13 cellular contexts compared by ENCODE assay signal in the genomic region with DNA sequence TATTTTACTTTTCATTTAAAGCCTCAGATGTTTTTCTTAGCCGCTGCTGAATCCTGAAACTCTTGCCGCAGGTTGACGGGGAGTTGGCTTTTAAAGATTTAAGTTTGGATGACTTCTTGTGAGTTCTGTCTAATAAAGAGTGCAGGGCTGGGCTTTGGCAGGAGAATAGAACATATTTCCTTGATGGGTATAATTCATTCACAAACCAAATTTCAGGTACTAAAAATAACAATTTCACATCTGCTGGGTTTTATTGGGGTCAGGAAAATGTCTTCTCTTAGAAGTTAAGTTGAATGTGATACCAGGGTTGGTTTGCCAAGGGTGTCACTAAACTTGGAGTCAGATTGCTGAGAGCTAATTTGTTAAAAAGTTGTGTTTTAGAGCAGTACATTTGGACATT. TPM values are rescaled to one million over a fixed set of nuclear protein-coding genes. Genes with fewer than 3 reads are reported as not detected.
DNase-seq lines count a peak whose midpoint lies in the region; ATAC-seq, FAIRE-seq and TF ChIP-seq lines count a peak whose summit lies in the region.
"Had no signal": no experiment of that assay in that cellular context is flagged by ENCODE, and none has a peak within 500 bp of the region (broad histone marks: within the 10 kb centered on the region; RNA-seq: fewer than 3 reads in every experiment).

No MANE protein-coding gene starts in this region.

- CTCF ChIA-PET in activated naive CD4-positive, alpha-beta T cell treated with anti-CD3 and anti-CD28 coated beads for 36 hours (lab: Charles Lee): no interaction called here

- TF ChIP-seq EP300 in tibial nerve (IDR thresholded peaks at IDR 0.05): no peak

- H3K4me3 Mint-ChIP-seq in activated naive CD4-positive, alpha-beta T cell treated with anti-CD3 and anti-CD28 coated beads, Interleukin-2, amount 50 U/mL, for 24 hours: peak overlapping the region; percentile 66
- H3K4me3 Mint-ChIP-seq in activated naive CD4-positive, alpha-beta T cell treated with anti-CD3 and anti-CD28 coated beads for 36 hours: no peak overlapping the region
- peak overlapping the region; percentile 42 for H3K4me3 Mint-ChIP-seq in activated T-helper 2 cell treated with anti-CD3 and anti-CD28 coated beads, Interferon-gamma antibody, Interleukin-2, Interleukin-4, amounts not matched to agents 10 μg/mL and 5 μg/mL and 100 μg/mL, durations not matched to agents 14 hours and 24 hours and 36 hours (ENCODE audit: low read depth)
- peak overlapping the region; percentile 33 for H3K4me3 Mint-ChIP-seq in mesothelial cell of epicardium

- H3K36me3 ChIP-seq in tibial nerve: peaks cover 0 to 25% (median 0%) of the 10 kb centered on the region in 3 donors

- TF ChIP-seq CTCF in mesothelial cell of epicardium (IDR thresholded peaks at IDR 0.05; ENCODE audit: unreplicated experiment) (no peak), tibial nerve (IDR thresholded peaks at IDR 0.05) (no peak)

- H3K9me3 ChIP-seq in tibial nerve: no peaks in the 10 kb centered on the region
- H3K9me3 ChIP-seq: SJSA1 had no signal

- H3K4me1 ChIP-seq in tibial nerve: peaks cover 0 to 78% (median 44%) of the 10 kb centered on the region in 4 donors

- H3K4me1 Mint-ChIP-seq in activated naive CD4-positive, alpha-beta T cell treated with anti-CD3 and anti-CD28 coated beads, Interleukin-2, amount 50 U/mL, for 24 hours: peaks cover 57% of the 10 kb centered on the region
- peaks cover 55% of the 10 kb centered on the region for H3K4me1 Mint-ChIP-seq in activated naive CD4-positive, alpha-beta T cell treated with anti-CD3 and anti-CD28 coated beads for 36 hours (ENCODE audit: low read depth)
- H3K4me1 Mint-ChIP-seq in activated T-helper 2 cell treated with anti-CD3 and anti-CD28 coated beads, Interferon-gamma antibody, Interleukin-2, Interleukin-4, amounts not matched to agents 10 μg/mL and 5 μg/mL and 100 μg/mL, durations not matched to agents 14 hours and 24 hours and 36 hours (ENCODE audit: low read depth): peaks cover 35% of the 10 kb centered on the region
- H3K4me1 Mint-ChIP-seq in mesothelial cell of epicardium: peaks cover 49% of the 10 kb centered on the region

- intact Hi-C loops in activated naive CD4-positive, alpha-beta T cell treated with anti-CD3 and anti-CD28 coated beads for 36 hours (cut with micrococcal nuclease): loop anchor here (10.0 kb wide), 1 partner anchor 1025 kb away; the partner anchor contains the start of gene ITGA5
- intact Hi-C loops in activated T-helper 2 cell treated with anti-CD3 and anti-CD28 coated beads, Interferon-gamma antibody, Interleukin-2, Interleukin-4, amounts not matched to agents 10 μg/mL and 5 μg/mL and 100 μg/mL, durations not matched to agents 14 hours and 24 hours and 36 hours (cut with micrococcal nuclease): no loop called here

- H3K27ac ChIP-seq in tibial nerve: peak overlapping the region; percentile 0 to 90 (median 61)
- H3K27ac ChIP-seq: SJSA1 had no signal

- peak overlapping the region; percentile 19 for H3K27ac Mint-ChIP-seq in activated naive CD4-positive, alpha-beta T cell treated with anti-CD3 and anti-CD28 coated beads, Interleukin-2, amount 50 U/mL, for 24 hours
- H3K27ac Mint-ChIP-seq in activated naive CD4-positive, alpha-beta T cell treated with anti-CD3 and anti-CD28 coated beads for 36 hours: no peak overlapping the region
- H3K27ac Mint-ChIP-seq in activated T-helper 2 cell treated with anti-CD3 and anti-CD28 coated beads, Interferon-gamma antibody, Interleukin-2, Interleukin-4, amounts not matched to agents 10 μg/mL and 5 μg/mL and 100 μg/mL, durations not matched to agents 14 hours and 24 hours and 36 hours: peak overlapping the region; percentile 36
- H3K27ac Mint-ChIP-seq in mesothelial cell of epicardium: peak overlapping the region; percentile 84

- H3K27me3 ChIP-seq in tibial nerve: no peaks in the 10 kb centered on the region
- H3K27me3 ChIP-seq: SJSA1 had no signal

- H3K4me3 ChIP-seq in tibial nerve: peak overlapping the region in 1 of 4 donors; percentile 23
- H3K4me3 ChIP-seq: SJSA1 had no signal

- no peak for DNase-seq in activated naive CD4-positive, alpha-beta T cell treated with anti-CD3 and anti-CD28 coated beads for 36 hours
- DNase-seq in activated T-helper 2 cell treated with anti-CD3 and anti-CD28 coated beads, Interferon-gamma antibody, Interleukin-2, Interleukin-4, amounts not matched to agents 10 μg/mL and 5 μg/mL and 100 μg/mL, durations not matched to agents 14 hours and 24 hours and 36 hours (ENCODE audit: low spot score): no peak
- no peak for DNase-seq in mesothelial cell of epicardium (ENCODE audit: low spot score in 2 of 2, unreplicated experiment in 2 of 2)
- no peak for DNase-seq in tibial nerve (ENCODE audit: low spot score in 2 of 2)
- DNase-seq in frontal cortex (ENCODE audit: low spot score in 2 of 2): no peak
- DNase-seq: hypothalamus, NCI-H2171 had no signal

- H3K36me3 Mint-ChIP-seq in activated naive CD4-positive, alpha-beta T cell treated with anti-CD3 and anti-CD28 coated beads, Interleukin-2, amount 50 U/mL, for 24 hours: peaks cover 5% of the 10 kb centered on the region
- peaks cover 25% of the 10 kb centered on the region for H3K36me3 Mint-ChIP-seq in activated naive CD4-positive, alpha-beta T cell treated with anti-CD3 and anti-CD28 coated beads for 36 hours (ENCODE audit: low read depth)
- peaks cover 35% of the 10 kb centered on the region for H3K36me3 Mint-ChIP-seq in activated T-helper 2 cell treated with anti-CD3 and anti-CD28 coated beads, Interferon-gamma antibody, Interleukin-2, Interleukin-4, amounts not matched to agents 10 μg/mL and 5 μg/mL and 100 μg/mL, durations not matched to agents 14 hours and 24 hours and 36 hours (ENCODE audit: low read depth)
- H3K36me3 Mint-ChIP-seq in mesothelial cell of epicardium: peaks cover 10% of the 10 kb centered on the region

- FAIRE-seq in frontal cortex (lab: Jason Lieb, UNC): no peak

- TF ChIP-seq POLR2A in tibial nerve (IDR thresholded peaks at IDR 0.05): no peak

- ATAC-seq in HG03135 (IDR thresholded peaks at IDR 0.05; ENCODE audit: unreplicated experiment) (no peak), GM19328 (IDR thresholded peaks at IDR 0.05; ENCODE audit: unreplicated experiment) (no peak)

- no peaks in the 10 kb centered on the region for H3K9me3 Mint-ChIP-seq in activated naive CD4-positive, alpha-beta T cell treated with anti-CD3 and anti-CD28 coated beads, Interleukin-2, amount 50 U/mL, for 24 hours
- no peaks in the 10 kb centered on the region for H3K9me3 Mint-ChIP-seq in activated naive CD4-positive, alpha-beta T cell treated with anti-CD3 and anti-CD28 coated beads for 36 hours
- no peaks in the 10 kb centered on the region for H3K9me3 Mint-ChIP-seq in activated T-helper 2 cell treated with anti-CD3 and anti-CD28 coated beads, Interferon-gamma antibody, Interleukin-2, Interleukin-4, amounts not matched to agents 10 μg/mL and 5 μg/mL and 100 μg/mL, durations not matched to agents 14 hours and 24 hours and 36 hours
- no peaks in the 10 kb centered on the region for H3K9me3 Mint-ChIP-seq in mesothelial cell of epicardium

- no peaks in the 10 kb centered on the region for H3K27me3 Mint-ChIP-seq in activated naive CD4-positive, alpha-beta T cell treated with anti-CD3 and anti-CD28 coated beads, Interleukin-2, amount 50 U/mL, for 24 hours
- no peaks in the 10 kb centered on the region for H3K27me3 Mint-ChIP-seq in activated naive CD4-positive, alpha-beta T cell treated with anti-CD3 and anti-CD28 coated beads for 36 hours (ENCODE audit: low read depth)
- no peaks in the 10 kb centered on the region for H3K27me3 Mint-ChIP-seq in activated T-helper 2 cell treated with anti-CD3 and anti-CD28 coated beads, Interferon-gamma antibody, Interleukin-2, Interleukin-4, amounts not matched to agents 10 μg/mL and 5 μg/mL and 100 μg/mL, durations not matched to agents 14 hours and 24 hours and 36 hours (ENCODE audit: low read depth)
- no peaks in the 10 kb centered on the region for H3K27me3 Mint-ChIP-seq in mesothelial cell of epicardium (ENCODE audit: low read depth)

- 59 to 66% methylated on average over 3 of the region's 3 CpGs for WGBS in tibial nerve, 2 donors

RNA-seq across cellular contexts. Expression of gene SP1, which starts 9.7 kb away (rescaled TPM):
- total RNA-seq in activated naive CD4-positive, alpha-beta T cell treated with anti-CD3 and anti-CD28 coated beads for 36 hours: 10 to 100 TPM; 87.6 to 91.9 TPM
- total RNA-seq in activated T-helper 2 cell treated with anti-CD3 and anti-CD28 coated beads, Interferon-gamma antibody, Interleukin-2, Interleukin-4, amounts not matched to agents 10 μg/mL and 5 μg/mL and 100 μg/mL, durations not matched to agents 14 hours and 24 hours and 36 hours: 66.4 and 67.9 TPM in 2 replicates
- total RNA-seq in mesothelial cell of epicardium: 112 to 120 TPM (median 116 TPM) in 3 replicates
- 10 to 100 TPM; 45.3 to 81.5 (median 65.0) TPM for total RNA-seq in tibial nerve
- total RNA-seq in frontal cortex: 8.2 TPM

RNA-seq across cellular contexts. Expression of gene AMHR2, which starts 34.0 kb away (rescaled TPM):
- not detected for total RNA-seq in activated naive CD4-positive, alpha-beta T cell treated with anti-CD3 and anti-CD28 coated beads for 36 hours
- not detected in 2 replicates for total RNA-seq in activated T-helper 2 cell treated with anti-CD3 and anti-CD28 coated beads, Interferon-gamma antibody, Interleukin-2, Interleukin-4, amounts not matched to agents 10 μg/mL and 5 μg/mL and 100 μg/mL, durations not matched to agents 14 hours and 24 hours and 36 hours
- total RNA-seq in mesothelial cell of epicardium: 11.1 to 13.8 TPM (median 12.3 TPM) in 3 replicates
- not detected for total RNA-seq in tibial nerve
- not detected for total RNA-seq in frontal cortex
- total RNA-seq: HT-29, myocyte, SJSA1 had no signal

RNA-seq across cellular contexts. Expression of gene PRR13, which starts 51.8 kb away (rescaled TPM):
- total RNA-seq in activated naive CD4-positive, alpha-beta T cell treated with anti-CD3 and anti-CD28 coated beads for 36 hours: 100 to 1,000 TPM; 207 to 216 TPM
- 178 and 198 TPM in 2 replicates for total RNA-seq in activated T-helper 2 cell treated with anti-CD3 and anti-CD28 coated beads, Interferon-gamma antibody, Interleukin-2, Interleukin-4, amounts not matched to agents 10 μg/mL and 5 μg/mL and 100 μg/mL, durations not matched to agents 14 hours and 24 hours and 36 hours
- total RNA-seq in mesothelial cell of epicardium (74.1 to 87.4 TPM (median 76.2 TPM) in 3 replicates), tibial nerve (100 to 1,000 TPM in 1 of 4 donors, 10 to 100 TPM in 3; 54.6 to 125 (median 57.0) TPM), frontal cortex (4.9 TPM)

RNA-seq across cellular contexts. Expression of gene SP7, which starts 53.5 kb away (rescaled TPM):
- total RNA-seq in activated naive CD4-positive, alpha-beta T cell treated with anti-CD3 and anti-CD28 coated beads for 36 hours: not detected
- 0.11 TPM in 1 of 2 replicates, not detected in the other for total RNA-seq in activated T-helper 2 cell treated with anti-CD3 and anti-CD28 coated beads, Interferon-gamma antibody, Interleukin-2, Interleukin-4, amounts not matched to agents 10 μg/mL and 5 μg/mL and 100 μg/mL, durations not matched to agents 14 hours and 24 hours and 36 hours
- 0.27 to 0.62 TPM (median 0.47 TPM) in 3 replicates for total RNA-seq in mesothelial cell of epicardium
- total RNA-seq in tibial nerve: under 1 TPM in 1 of 4 donors, not detected in 3; 0.21 TPM
- total RNA-seq in frontal cortex: under 0.01 TPM
- total RNA-seq: HT-29, myocyte, SJSA1 had no signal
